ENCODE assay signal across 9 cellular contexts in genomic region chr3:4845882-4846281, GRCh38.
A peak's percentile ranks its signal among the peaks of the same experiment; 100 is the strongest.
DNase-seq lines count a peak whose midpoint lies in the region; ATAC-seq and TF ChIP-seq lines count a peak whose summit lies in the region.
"Had no signal": no experiment of that assay in that cellular context is flagged by ENCODE, and none has a peak within 500 bp of the region (broad histone marks: within the 10 kb centered on the region; RNA-seq: fewer than 3 reads in every experiment).

No MANE protein-coding gene starts in this region.

- H3K27ac ChIP-seq in trophoblast cell (ENCODE audit: low read depth, low read length), result no peak overlapping the region

- H3K4me2 ChIP-seq in trophoblast cell (ENCODE audit: low read length), result no peak overlapping the region

- no peak overlapping the region for H2AFZ ChIP-seq in trophoblast cell (ENCODE audit: insufficient read depth, low read length, poor library complexity)

- no peak overlapping the region for H3K14ac ChIP-seq in trophoblast cell (ENCODE audit: low read length)

- no peaks in the 10 kb centered on the region for H3K9me3 Mint-ChIP-seq in natural killer cell treated with Interleukin-12 subunit alpha and Interleukin-12 subunit beta and Interleukin-15 and Interleukin-18, amount 100 ng/mL, for 72 hours
- H3K9me3 Mint-ChIP-seq in nephron progenitor cell, result no peaks in the 10 kb centered on the region

- H3K79me1 ChIP-seq in trophoblast cell (ENCODE audit: low read length), result peaks cover 7% of the 10 kb centered on the region

- no peaks in the 10 kb centered on the region for H3K27me3 ChIP-seq in trophoblast cell (ENCODE audit: insufficient read depth, low read length)

- peak overlapping the region; percentile 100 for H3K27ac Mint-ChIP-seq in natural killer cell treated with Interleukin-12 subunit alpha and Interleukin-12 subunit beta and Interleukin-15 and Interleukin-18, amount 100 ng/mL, for 72 hours
- H3K27ac Mint-ChIP-seq in nephron progenitor cell, result no peak overlapping the region

- H2BK5ac ChIP-seq in trophoblast cell (ENCODE audit: low read depth, low read length, poor library complexity), result no peak overlapping the region

- H3K4me3 ChIP-seq in trophoblast cell (ENCODE audit: low read depth, low read length), result no peak overlapping the region

- H4K8ac ChIP-seq in trophoblast cell (ENCODE audit: low read depth, low read length), result no peak overlapping the region

- no peak overlapping the region for H3K9ac ChIP-seq in trophoblast cell (ENCODE audit: low read length)

- no peak for DNase-seq in natural killer cell treated with Interleukin-12 subunit alpha and Interleukin-12 subunit beta and Interleukin-15 and Interleukin-18, amount 100 ng/mL, for 72 hours (ENCODE audit: low spot score)
- no peak for DNase-seq in trophoblast cell
- DNase-seq in nephron progenitor cell, result no peak
- no peak for DNase-seq in pons (ENCODE audit: low spot score)
- DNase-seq: NCI-H2029 treated with DMSO at 0.1 percent for 48 hours; stimulated activated CD4-positive, alpha-beta T cell treated with anti-CD3 and anti-CD28 coated beads, Interleukin-2, amount 100 ng/mL, for 48 hours had no signal

- no peaks in the 10 kb centered on the region for H3K36me3 ChIP-seq in trophoblast cell (ENCODE audit: control insufficient read depth in 1 of 2, insufficient read depth in 2 of 2, low read length in 2 of 2)

- peaks cover 2 to 16% of the 10 kb centered on the region in 2 experiments for H3K4me1 ChIP-seq in trophoblast cell (ENCODE audit: control insufficient read depth in 1 of 2, insufficient read depth in 2 of 2, low read length in 2 of 2)

- no peak overlapping the region for H3K4ac ChIP-seq in trophoblast cell (ENCODE audit: low read depth, low read length)

- ATAC-seq in GM18873 (IDR thresholded peaks at IDR 0.05; ENCODE audit: low FRiP score, unreplicated experiment) (peak; percentile 86), GM21737 (IDR thresholded peaks at IDR 0.05; ENCODE audit: unreplicated experiment) (peak; percentile 86), HG03460 (IDR thresholded peaks at IDR 0.05; ENCODE audit: unreplicated experiment) (peak; percentile 72)
- ATAC-seq in natural killer cell treated with Interleukin-12 subunit alpha and Interleukin-12 subunit beta and Interleukin-15 and Interleukin-18, amount 100 ng/mL, for 72 hours, result peak; percentile 78 to 79

- no peak overlapping the region for H3K23ac ChIP-seq in trophoblast cell (ENCODE audit: low read length)

- peaks cover 71 to 90% of the 10 kb centered on the region in 2 donors for H3K4me1 Mint-ChIP-seq in natural killer cell treated with Interleukin-12 subunit alpha and Interleukin-12 subunit beta and Interleukin-15 and Interleukin-18, amount 100 ng/mL, for 72 hours (ENCODE audit: low read depth in 2 of 2)
- peaks cover 21% of the 10 kb centered on the region for H3K4me1 Mint-ChIP-seq in nephron progenitor cell

- peaks cover 26% of the 10 kb centered on the region for H3K36me3 Mint-ChIP-seq in natural killer cell treated with Interleukin-12 subunit alpha and Interleukin-12 subunit beta and Interleukin-15 and Interleukin-18, amount 100 ng/mL, for 72 hours
- H3K36me3 Mint-ChIP-seq in nephron progenitor cell (ENCODE audit: low read depth), result peaks cover 34% of the 10 kb centered on the region

- no peaks in the 10 kb centered on the region for H3K9me3 ChIP-seq in trophoblast cell (ENCODE audit: insufficient read depth, low read depth, low read length)

- peak overlapping the region; percentile 74 for H3K4me3 Mint-ChIP-seq in natural killer cell treated with Interleukin-12 subunit alpha and Interleukin-12 subunit beta and Interleukin-15 and Interleukin-18, amount 100 ng/mL, for 72 hours
- no peak overlapping the region for H3K4me3 Mint-ChIP-seq in nephron progenitor cell

- H4K91ac ChIP-seq in trophoblast cell (ENCODE audit: low read depth, low read length), result no peak overlapping the region

- H3K27me3 Mint-ChIP-seq in natural killer cell treated with Interleukin-12 subunit alpha and Interleukin-12 subunit beta and Interleukin-15 and Interleukin-18, amount 100 ng/mL, for 72 hours, result no peaks in the 10 kb centered on the region
- H3K27me3 Mint-ChIP-seq in nephron progenitor cell (ENCODE audit: low read depth, poor library complexity), result no peaks in the 10 kb centered on the region

- no peak overlapping the region for H3K18ac ChIP-seq in trophoblast cell (ENCODE audit: low read length)

- TF ChIP-seq CTCF in nephron progenitor cell (IDR thresholded peaks at IDR 0.05), result no peak

- no CpG with 5 or more reads among the region's 3 CpGs for WGBS in trophoblast cell (ENCODE audit: extremely low coverage, insufficient coverage, insufficient read length)

- no peak overlapping the region for H2AK5ac ChIP-seq in trophoblast cell (ENCODE audit: low read length)

- no peak overlapping the region for H2BK12ac ChIP-seq in trophoblast cell (ENCODE audit: low read length)

- no peak overlapping the region for H4K12ac ChIP-seq in trophoblast cell (ENCODE audit: low read depth, low read length)

- no peaks in the 10 kb centered on the region for H3K79me2 ChIP-seq in trophoblast cell (ENCODE audit: control insufficient read depth, insufficient read depth, low read length, poor library complexity)

- H2BK120ac ChIP-seq in trophoblast cell (ENCODE audit: insufficient read depth, low read length, poor library complexity), result no peak overlapping the region
